1 cellular context compared by ENCODE assay signal in genomic region chr19:1445185-1445931, GRCh38.
TF ChIP-seq lines count a peak whose summit lies in the region.

No MANE protein-coding gene starts in this region.

TF ChIP-seq in GM12878, 131 proteins besides CTCF, POLR2A, EP300 and RAD21 (continued from another document):
- TF ChIP-seq ZNF687 (IDR thresholded peaks at IDR 0.05) (0 out of 2 replicates have a peak, but pooled peaks have one; percentile 20), ZBTB33 (IDR thresholded peaks at IDR 0.05) (no peak), ZNF384 (IDR thresholded peaks at IDR 0.05; ENCODE audit: borderline replicate concordance, low read depth, low read length) (no peak), NRF1 (conservative IDR thresholded peaks at IDR 0.05; ENCODE audit: low read depth, low read length) (peak; percentile 23; the same call in 1 of the 2 replicates), RB1 (IDR thresholded peaks at IDR 0.05; ENCODE audit: borderline replicate concordance) (peak; percentile 89; the same call in 1 of the 2 replicates), YY1 (IDR thresholded peaks at IDR 0.05; ENCODE audit: low read depth, low read length) (peak; percentile 58; the same call in 1 of the 2 replicates), SREBF1 (IDR thresholded peaks at IDR 0.05; ENCODE audit: low read length) (no peak), DPF2 (IDR thresholded peaks at IDR 0.05) (peak; percentile 77; the same call in 1 of the 2 replicates), NR2C2 (IDR thresholded peaks at IDR 0.05; ENCODE audit: borderline replicate concordance, control insufficient read depth, insufficient read length, low read depth) (no peak), SMARCA5 (IDR thresholded peaks at IDR 0.05) (peak; percentile 97), PML (IDR thresholded peaks at IDR 0.05; ENCODE audit: low read length) (no peak), MYB (IDR thresholded peaks at IDR 0.05; ENCODE audit: borderline replicate concordance, low read depth, low read length) (no peak), MLLT1 (IDR thresholded peaks at IDR 0.05) (no peak), PKNOX1 (IDR thresholded peaks at IDR 0.05) (no peak), LARP7 (IDR thresholded peaks at IDR 0.05) (peak; percentile 85), SP1 (IDR thresholded peaks at IDR 0.05; ENCODE audit: low read depth, low read length) (peak; percentile 38), FOXM1 (IDR thresholded peaks at IDR 0.05; ENCODE audit: low read depth, low read length) (no peak), ATF2 (IDR thresholded peaks at IDR 0.05; ENCODE audit: low read length) (no peak), SKIL (IDR thresholded peaks at IDR 0.05; ENCODE audit: low read depth, poor library complexity, severe bottlenecking) (no peak)
